In genomic region chr2:219491278-219491967, GRCh38 we compare ENCODE assay signal across 2 cellular contexts.
TF ChIP-seq lines count a peak whose summit lies in the region.

No MANE protein-coding gene starts in this region.

TF ChIP-seq in IMR-90, 13 proteins besides CTCF, POLR2A, EP300 and RAD21:
- no peak for TF ChIP-seq MAFK (IDR thresholded peaks at IDR 0.05; ENCODE audit: low read depth, low read length)
- TF ChIP-seq FOS (IDR thresholded peaks at IDR 0.05; ENCODE audit: low read depth, low read length), result no peak
- no peak for TF ChIP-seq MAZ (IDR thresholded peaks at IDR 0.05; ENCODE audit: borderline replicate concordance, low read depth, low read length)
- TF ChIP-seq CHD1 (IDR thresholded peaks at IDR 0.05; ENCODE audit: low read depth, low read length), result no peak
- TF ChIP-seq NFE2L2 (IDR thresholded peaks at IDR 0.05; ENCODE audit: low read depth, low read length), result no peak
- no peak for TF ChIP-seq SMC3 (IDR thresholded peaks at IDR 0.05; ENCODE audit: low read depth, low read length)
- TF ChIP-seq BHLHE40 (IDR thresholded peaks at IDR 0.05; ENCODE audit: low read depth, low read length), result no peak
TF ChIP-seq in IMR-90: peak in this region for 0.

TF ChIP-seq in H1, 55 proteins besides CTCF, POLR2A, EP300 and RAD21:
- no peak for TF ChIP-seq TCF12 (IDR thresholded peaks at IDR 0.05; ENCODE audit: low read depth, low read length)
- TF ChIP-seq CHD7 (IDR thresholded peaks at IDR 0.05; ENCODE audit: insufficient replicate concordance, low read length), result no peak
- TF ChIP-seq KDM1A (IDR thresholded peaks at IDR 0.05; ENCODE audit: borderline replicate concordance, low read length), result no peak
- no peak for TF ChIP-seq RFX5 (IDR thresholded peaks at IDR 0.05; ENCODE audit: borderline replicate concordance, low read depth, low read length)
- no peak for TF ChIP-seq CHD2 (IDR thresholded peaks at IDR 0.05; ENCODE audit: low read length)
- no peak for TF ChIP-seq JUN (IDR thresholded peaks at IDR 0.05; ENCODE audit: low read depth, low read length)
- TF ChIP-seq CBX8 (IDR thresholded peaks at IDR 0.05; ENCODE audit: borderline replicate concordance, low read depth, low read length), result no peak
- no peak for TF ChIP-seq KDM4A (IDR thresholded peaks at IDR 0.05; ENCODE audit: low read depth, low read length, severe bottlenecking)
- no peak for TF ChIP-seq SP2 (IDR thresholded peaks at IDR 0.05; ENCODE audit: low read length)
- no peak for TF ChIP-seq SP4 (IDR thresholded peaks at IDR 0.05; ENCODE audit: low read length)
- no peak for TF ChIP-seq SIRT6 (IDR thresholded peaks at IDR 0.05; ENCODE audit: low read length)
- no peak for TF ChIP-seq TEAD4 (IDR thresholded peaks at IDR 0.05; ENCODE audit: low read depth, low read length)
- TF ChIP-seq SP1 (IDR thresholded peaks at IDR 0.05; ENCODE audit: low read depth, low read length), result no peak
- no peak for TF ChIP-seq TAF1 (IDR thresholded peaks at IDR 0.05; ENCODE audit: low read depth, low read length)
- TF ChIP-seq KDM5A (IDR thresholded peaks at IDR 0.05; ENCODE audit: low read length), result no peak
- no peak for TF ChIP-seq RBBP5 (IDR thresholded peaks at IDR 0.05; ENCODE audit: borderline replicate concordance, low read depth, low read length)
- no peak for TF ChIP-seq CEBPB (IDR thresholded peaks at IDR 0.05; ENCODE audit: low read depth, low read length)
- no peak for TF ChIP-seq CBX5 (IDR thresholded peaks at IDR 0.05; ENCODE audit: low read depth, low read length)
- TF ChIP-seq NANOG (IDR thresholded peaks at IDR 0.05; ENCODE audit: insufficient read depth, low read depth, low read length, poor library complexity, severe bottlenecking), result no peak
TF ChIP-seq in H1: peak in this region for 0.
